ENCODE assay signal across 15 cellular contexts in the genomic region with DNA sequence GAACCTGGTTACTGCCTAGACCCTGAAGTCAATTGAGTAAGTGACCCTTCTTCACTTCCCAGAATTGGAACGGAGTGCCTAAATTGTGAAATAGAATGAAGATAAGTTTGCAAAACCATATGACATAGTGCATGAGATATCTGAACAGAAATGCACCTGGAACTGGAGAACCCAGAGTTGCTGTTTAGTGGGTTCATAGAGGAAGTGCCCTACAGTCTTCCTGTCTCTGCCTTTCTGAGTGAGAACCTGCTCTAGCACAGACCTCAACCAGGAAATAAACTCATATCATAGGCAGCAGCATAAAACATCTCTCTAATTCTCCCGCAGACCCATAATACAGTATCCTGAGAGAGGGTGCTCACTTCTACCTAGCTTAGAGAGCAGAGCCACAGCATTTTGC.
DNase-seq lines count a peak whose midpoint lies in the region; ATAC-seq lines count a peak whose summit lies in the region.
"Had no signal": no experiment of that assay in that cellular context is flagged by ENCODE, and none has a peak within 500 bp of the region (broad histone marks: within the 10 kb centered on the region; RNA-seq: fewer than 3 reads in every experiment).

No MANE protein-coding gene starts in this region.

- no peaks in the 10 kb centered on the region for H3K36me3 Mint-ChIP-seq in activated CD4-positive, alpha-beta memory T cell treated with anti-CD3 and anti-CD28 coated beads for 36 hours
- peaks cover 0 to 5% (median 0%) of the 10 kb centered on the region in 5 donors for H3K36me3 Mint-ChIP-seq in naive thymus-derived CD4-positive, alpha-beta T cell

- no peak overlapping the region for H3K4me3 Mint-ChIP-seq in activated CD4-positive, alpha-beta memory T cell treated with anti-CD3 and anti-CD28 coated beads for 36 hours
- peak overlapping the region; percentile 18 to 75 (median 56) for H3K4me3 Mint-ChIP-seq in naive thymus-derived CD4-positive, alpha-beta T cell

- no peaks in the 10 kb centered on the region for H3K9me3 ChIP-seq in naive thymus-derived CD4-positive, alpha-beta T cell (ENCODE audit: control insufficient read depth in 2 of 3, low read length in 3 of 3)
- H3K9me3 ChIP-seq: Peyer's patch, tibial nerve had no signal

- H3K27me3 Mint-ChIP-seq in activated CD4-positive, alpha-beta memory T cell treated with anti-CD3 and anti-CD28 coated beads for 36 hours, result no peaks in the 10 kb centered on the region
- H3K27me3 Mint-ChIP-seq in naive thymus-derived CD4-positive, alpha-beta T cell, result peaks cover 0 to 7% (median 0%) of the 10 kb centered on the region in 5 donors

- H3K36me3 ChIP-seq in naive thymus-derived CD4-positive, alpha-beta T cell (ENCODE audit: control insufficient read depth in 2 of 3, insufficient read depth in 3 of 3, low read length in 3 of 3), result no peaks in the 10 kb centered on the region
- H3K36me3 ChIP-seq: Peyer's patch, tibial nerve had no signal

- H3K27ac Mint-ChIP-seq in activated CD4-positive, alpha-beta memory T cell treated with anti-CD3 and anti-CD28 coated beads for 36 hours, result peak overlapping the region; percentile 61
- H3K27ac Mint-ChIP-seq in naive thymus-derived CD4-positive, alpha-beta T cell, result peak overlapping the region; percentile 74 to 93 (median 90)

- H3K27me3 ChIP-seq in naive thymus-derived CD4-positive, alpha-beta T cell (ENCODE audit: control insufficient read depth in 2 of 2, insufficient read depth in 2 of 2, low read length in 2 of 2), result no peaks in the 10 kb centered on the region
- H3K27me3 ChIP-seq: hepatocyte, Peyer's patch, tibial nerve had no signal

- H3K4me3 ChIP-seq in naive thymus-derived CD4-positive, alpha-beta T cell (ENCODE audit: low read length), result no peak overlapping the region
- H3K4me3 ChIP-seq: hepatocyte, Peyer's patch, smooth muscle cell, tibial nerve had no signal

- intact Hi-C loops in activated CD4-positive, alpha-beta memory T cell treated with anti-CD3 and anti-CD28 coated beads for 36 hours (cut with micrococcal nuclease), result no loop called here
- intact Hi-C loops in naive thymus-derived CD4-positive, alpha-beta T cell (cut with micrococcal nuclease), result loop anchor here in 1 of 2 donors (2.0 to 10.0 kb wide), 4 partner anchors 154 to 1974 kb away; partner anchors contain the start of genes AZI2, NEK10, SLC4A7 and TOP2B

- peak overlapping the region; percentile 65 for H3K27ac ChIP-seq in naive thymus-derived CD4-positive, alpha-beta T cell (ENCODE audit: low read depth, low read length)
- H3K27ac ChIP-seq: 22Rv1, hepatocyte, tibial nerve had no signal

- POLR2A ChIA-PET in activated CD4-positive, alpha-beta memory T cell treated with anti-CD3 and anti-CD28 coated beads for 36 hours (lab: Charles Lee), result no interaction called here
- POLR2A ChIA-PET in naive thymus-derived CD4-positive, alpha-beta T cell (lab: Charles Lee), result interaction anchor here (0.9 to 1.2 kb wide), 2 partner anchors 155 to 710 kb away, joined by 3 read pairs; partner anchors contain the start of genes AZI2, SLC4A7 and ZCWPW2

- ATAC-seq in naive thymus-derived CD4-positive, alpha-beta T cell, result peak; percentile 91
- ATAC-seq: esophagus mucosa had no signal

- H3K4me1 Mint-ChIP-seq in activated CD4-positive, alpha-beta memory T cell treated with anti-CD3 and anti-CD28 coated beads for 36 hours (ENCODE audit: low read depth), result peaks cover 13% of the 10 kb centered on the region
- peaks cover 10 to 26% (median 21%) of the 10 kb centered on the region in 7 donors for H3K4me1 Mint-ChIP-seq in naive thymus-derived CD4-positive, alpha-beta T cell

- DNase-seq in SIG-M5 treated with dmso at 0.1 percent for 504 hours (lab: John Stamatoyannopoulos, UW; ENCODE audit: unreplicated experiment), result peak; percentile 77
- DNase-seq in SIG-M5 (lab: John Stamatoyannopoulos, UW), result no peak
- peak; percentile 48 to 58 for DNase-seq in Kasumi-1 (lab: John Stamatoyannopoulos, UW)
- DNase-seq in activated CD4-positive, alpha-beta memory T cell treated with anti-CD3 and anti-CD28 coated beads for 36 hours, result no peak
- peak in 6 of 9 donors; percentile 33 to 70 (median 61) for DNase-seq in naive thymus-derived CD4-positive, alpha-beta T cell
- no peak for DNase-seq in NCI-H1105 (lab: John Stamatoyannopoulos, UW)
- DNase-seq in HT-29 (ENCODE audit: low spot score), result no peak
- DNase-seq in 8988T, result no peak
- DNase-seq: nucleus accumbens, Peyer's patch had no signal

- CTCF ChIA-PET in activated CD4-positive, alpha-beta memory T cell treated with anti-CD3 and anti-CD28 coated beads for 36 hours (lab: Charles Lee), result interaction anchor here (1.0 kb wide), 1 partner anchor 14 kb away, joined by 3 read pairs; no protein-coding TSS in a partner anchor
- CTCF ChIA-PET in naive thymus-derived CD4-positive, alpha-beta T cell (lab: Charles Lee), result no interaction called here

- peaks cover 11 to 18% of the 10 kb centered on the region in 2 donors for H3K4me1 ChIP-seq in naive thymus-derived CD4-positive, alpha-beta T cell (ENCODE audit: control insufficient read depth in 2 of 2, insufficient read depth in 2 of 2, low read length in 2 of 2)

- H3K9me3 Mint-ChIP-seq in activated CD4-positive, alpha-beta memory T cell treated with anti-CD3 and anti-CD28 coated beads for 36 hours, result no peaks in the 10 kb centered on the region
- peaks cover 0 to 4% (median 0%) of the 10 kb centered on the region in 11 donors for H3K9me3 Mint-ChIP-seq in naive thymus-derived CD4-positive, alpha-beta T cell

Comparison
In these comparisons a context has a peak if more than half of its experiments do, and no peak if none do; other contexts are left out.
1. DNase-seq: peak in SIG-M5 treated with dmso at 0.1 percent for 504 hours (single experiment), Kasumi-1 (2 of 2) and naive thymus-derived CD4-positive, alpha-beta T cell (6 of 9); none in SIG-M5 (single experiment), activated CD4-positive, alpha-beta memory T cell treated with anti-CD3 and anti-CD28 coated beads for 36 hours (single experiment), NCI-H1105 (single experiment), HT-29 (single experiment) and 8988T (single experiment).